17 cellular contexts compared by ENCODE assay signal in genomic region chr4:150789864-150790263, GRCh38.
"Had no signal": no experiment of that assay in that cellular context is flagged by ENCODE, and none has a peak within 500 bp of the region (broad histone marks: within the 10 kb centered on the region; RNA-seq: fewer than 3 reads in every experiment).

No MANE protein-coding gene starts in this region.

- H3K36me3 ChIP-seq: gastrocnemius medialis, heart left ventricle, pancreas, sigmoid colon, thyroid gland had no signal

- H3K4me1 ChIP-seq: gastrocnemius medialis, heart left ventricle, pancreas, sigmoid colon, thyroid gland had no signal

- FAIRE-seq: pancreas, urothelium cell line had no signal

- DNase-seq: activated CD4-positive, CD25-positive, alpha-beta regulatory T cell treated with anti-CD3 and anti-CD28 coated beads, Interleukin-2, amount 50 U/mL, for 72 hours; activated naive CD8-positive, alpha-beta T cell treated with anti-CD3 and anti-CD28 coated beads for 36 hours; gastrocnemius medialis; heart left ventricle; islet precursor cell; mammary epithelial cell; naive thymus-derived CD4-positive, alpha-beta T cell; pancreas; sigmoid colon; stimulated activated CD4-positive, alpha-beta T cell treated with anti-CD3 and anti-CD28 coated beads, Interleukin-12 subunit alpha, Interleukin-12 subunit beta, amount 100 ng/mL, for 4 hours; stimulated activated CD4-positive, alpha-beta T cell treated with anti-CD3 and anti-CD28 coated beads, Interleukin-2, amount 100 ng/mL, for 24 hours; T1000; thyroid gland had no signal

- H3K4me3 ChIP-seq: gastrocnemius medialis, heart left ventricle, pancreas, sigmoid colon, thyroid gland had no signal

- H3K4me3 Mint-ChIP-seq: activated naive CD8-positive, alpha-beta T cell treated with anti-CD3 and anti-CD28 coated beads for 36 hours; activated T-helper 1 cell treated with anti-CD3 and anti-CD28 coated beads, Interleukin-12 subunit alpha, Interleukin-12 subunit beta, Interleukin-2, Interleukin-4 antibody, amounts not matched to agents 30 ng/mL and 10 ng/mL and 1 ng/mL, durations not matched to agents 14 hours and 24 hours and 36 hours; dendritic cell treated with granulocyte-macrophage colony-stimulating factor and Interleukin-4, amounts not matched to agents 40 ng/mL and 50 ng/mL, for 4 days; naive thymus-derived CD4-positive, alpha-beta T cell; stimulated activated effector memory CD8-positive, alpha-beta T cell treated with anti-CD3 and anti-CD28 coated beads, Interleukin-12 subunit alpha, Interleukin-12 subunit beta, amount 100 ng/mL, for 72 hours had no signal

- ATAC-seq: gastrocnemius medialis; heart left ventricle; naive thymus-derived CD4-positive, alpha-beta T cell; pancreas; stimulated activated effector memory CD8-positive, alpha-beta T cell treated with anti-CD3 and anti-CD28 coated beads, Interleukin-12 subunit alpha, Interleukin-12 subunit beta, amount 100 ng/mL, for 72 hours had no signal

- H3K27ac Mint-ChIP-seq: activated naive CD8-positive, alpha-beta T cell treated with anti-CD3 and anti-CD28 coated beads for 36 hours; activated T-helper 1 cell treated with anti-CD3 and anti-CD28 coated beads, Interleukin-12 subunit alpha, Interleukin-12 subunit beta, Interleukin-2, Interleukin-4 antibody, amounts not matched to agents 30 ng/mL and 10 ng/mL and 1 ng/mL, durations not matched to agents 14 hours and 24 hours and 36 hours; dendritic cell treated with granulocyte-macrophage colony-stimulating factor and Interleukin-4, amounts not matched to agents 40 ng/mL and 50 ng/mL, for 4 days; naive thymus-derived CD4-positive, alpha-beta T cell; stimulated activated effector memory CD8-positive, alpha-beta T cell treated with anti-CD3 and anti-CD28 coated beads, Interleukin-12 subunit alpha, Interleukin-12 subunit beta, amount 100 ng/mL, for 72 hours had no signal

- H3K4me1 Mint-ChIP-seq: activated naive CD8-positive, alpha-beta T cell treated with anti-CD3 and anti-CD28 coated beads for 36 hours had no signal

- H3K27me3 ChIP-seq: gastrocnemius medialis, heart left ventricle, pancreas, sigmoid colon, thyroid gland had no signal

- H3K9me3 ChIP-seq: gastrocnemius medialis, heart left ventricle, pancreas, sigmoid colon, thyroid gland had no signal

- H3K27ac ChIP-seq: gastrocnemius medialis, heart left ventricle, pancreas, sigmoid colon, thyroid gland had no signal

- H3K27me3 Mint-ChIP-seq: activated naive CD8-positive, alpha-beta T cell treated with anti-CD3 and anti-CD28 coated beads for 36 hours; dendritic cell treated with granulocyte-macrophage colony-stimulating factor and Interleukin-4, amounts not matched to agents 40 ng/mL and 50 ng/mL, for 4 days; naive thymus-derived CD4-positive, alpha-beta T cell had no signal

- H3K9me3 Mint-ChIP-seq: activated naive CD8-positive, alpha-beta T cell treated with anti-CD3 and anti-CD28 coated beads for 36 hours; activated T-helper 1 cell treated with anti-CD3 and anti-CD28 coated beads, Interleukin-12 subunit alpha, Interleukin-12 subunit beta, Interleukin-2, Interleukin-4 antibody, amounts not matched to agents 30 ng/mL and 10 ng/mL and 1 ng/mL, durations not matched to agents 14 hours and 24 hours and 36 hours; dendritic cell treated with granulocyte-macrophage colony-stimulating factor and Interleukin-4, amounts not matched to agents 40 ng/mL and 50 ng/mL, for 4 days; stimulated activated effector memory CD8-positive, alpha-beta T cell treated with anti-CD3 and anti-CD28 coated beads, Interleukin-12 subunit alpha, Interleukin-12 subunit beta, amount 100 ng/mL, for 72 hours had no signal
